9 cellular contexts compared by ENCODE assay signal in the genomic region with DNA sequence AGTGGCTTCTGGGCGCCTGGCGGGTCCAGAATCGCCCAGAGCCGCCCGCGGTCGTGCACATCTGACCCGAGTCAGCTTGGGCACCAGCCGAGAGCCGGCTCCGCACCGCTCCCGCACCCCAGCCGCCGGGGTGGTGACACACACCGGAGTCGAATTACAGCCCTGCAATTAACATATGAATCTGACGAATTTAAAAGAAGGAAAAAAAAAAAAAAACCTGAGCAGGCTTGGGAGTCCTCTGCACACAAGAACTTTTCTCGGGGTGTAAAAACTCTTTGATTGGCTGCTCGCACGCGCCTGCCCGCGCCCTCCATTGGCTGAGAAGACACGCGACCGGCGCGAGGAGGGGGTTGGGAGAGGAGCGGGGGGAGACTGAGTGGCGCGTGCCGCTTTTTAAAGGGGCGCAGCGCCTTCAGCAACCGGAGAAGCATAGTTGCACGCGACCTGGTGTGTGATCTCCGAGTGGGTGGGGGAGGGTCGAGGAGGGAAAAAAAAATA. TPM values are rescaled to one million over a fixed set of nuclear protein-coding genes. Genes with fewer than 3 reads are reported as not detected.
A peak's percentile ranks its signal among the peaks of the same experiment; 100 is the strongest.
DNase-seq lines count a peak whose midpoint lies in the region; ATAC-seq lines count a peak whose summit lies in the region.
"Had no signal": no experiment of that assay in that cellular context is flagged by ENCODE, and none has a peak within 500 bp of the region (broad histone marks: within the 10 kb centered on the region; RNA-seq: fewer than 3 reads in every experiment).

A gene with protein sequence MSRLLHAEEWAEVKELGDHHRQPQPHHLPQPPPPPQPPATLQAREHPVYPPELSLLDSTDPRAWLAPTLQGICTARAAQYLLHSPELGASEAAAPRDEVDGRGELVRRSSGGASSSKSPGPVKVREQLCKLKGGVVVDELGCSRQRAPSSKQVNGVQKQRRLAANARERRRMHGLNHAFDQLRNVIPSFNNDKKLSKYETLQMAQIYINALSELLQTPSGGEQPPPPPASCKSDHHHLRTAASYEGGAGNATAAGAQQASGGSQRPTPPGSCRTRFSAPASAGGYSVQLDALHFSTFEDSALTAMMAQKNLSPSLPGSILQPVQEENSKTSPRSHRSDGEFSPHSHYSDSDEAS (plus strand): TSS at position 422 of the 498 bp plus-strand sequence. CDS start 174 bp downstream, outside the sequence.

- peak within 1 kb of the TSS; percentile 5 to 25 for H3K4me3 ChIP-seq in esophagus (ENCODE audit: low read depth in 1 of 2, low read length in 2 of 2)
- H3K4me3 ChIP-seq in neuron (ENCODE audit: low read length): peak within 1 kb of the TSS; percentile 44
- H3K4me3 ChIP-seq: BLaER1 had no signal

- DNase-seq in NCI-H82 (lab: John Stamatoyannopoulos, UW): peak; percentile 33
- DNase-seq in NCI-H82 treated with DMSO at 0.1 percent for 48 hours (lab: John Stamatoyannopoulos, UW; ENCODE audit: unreplicated experiment): no peak
- peak; percentile 7 for DNase-seq in RPMI8226
- no peak for DNase-seq in NCI-H1092 (lab: John Stamatoyannopoulos, UW)

- H3K27me3 ChIP-seq in esophagus (ENCODE audit: control insufficient read depth in 1 of 2, insufficient read depth in 2 of 2, low read length in 2 of 2) (peaks cover 5 to 25% of the 10 kb centered on the region in 2 donors), neuron (ENCODE audit: insufficient read depth, low read length) (peaks cover 90% of the 10 kb centered on the region)
- H3K27me3 ChIP-seq: BLaER1 had no signal

- ATAC-seq in HG02840 (IDR thresholded peaks at IDR 0.05; ENCODE audit: low FRiP score, unreplicated experiment) (no peak), HG03175 (IDR thresholded peaks at IDR 0.05; ENCODE audit: unreplicated experiment) (no peak)

- H2AFZ ChIP-seq in neuron (ENCODE audit: low read depth, low read length): peak within 1 kb of the TSS; percentile 93

- H3K36me3 ChIP-seq in esophagus (ENCODE audit: control insufficient read depth in 2 of 2, insufficient read depth in 2 of 2, low read length in 1 of 2) (no peaks in the 10 kb centered on the region), neuron (ENCODE audit: insufficient read depth, low read length) (no peaks in the 10 kb centered on the region)
- H3K36me3 ChIP-seq: BLaER1 had no signal

- H3K4me1 ChIP-seq in esophagus (ENCODE audit: control insufficient read depth in 2 of 2, insufficient read depth in 2 of 2, low read length in 1 of 2) (peaks cover 3 to 11% of the 10 kb centered on the region in 2 donors), neuron (ENCODE audit: insufficient read depth, low read length) (peaks cover 26% of the 10 kb centered on the region)
- H3K4me1 ChIP-seq: BLaER1 had no signal

- H3K27ac ChIP-seq in esophagus (ENCODE audit: low read depth in 2 of 2, low read length in 1 of 2): no peak within 1 kb of the TSS
- H3K27ac ChIP-seq: BLaER1 had no signal

- H3K9me3 ChIP-seq in esophagus (ENCODE audit: control insufficient read depth in 2 of 2, insufficient read depth in 1 of 2, low read depth in 1 of 2, low read length in 1 of 2): peaks cover 0 to 6% of the 10 kb centered on the region in 2 donors
- H3K9me3 ChIP-seq in neuron (ENCODE audit: low read length): no peaks in the 10 kb centered on the region

- 1 to 2% methylated on average over 40 of the region's 40 CpGs for WGBS in esophagus, 2 donors

RNA-seq across cellular contexts. Expression of the gene that starts here (rescaled TPM):
- under 1 TPM in 1 of 2 donors, not detected in 1; 0.04 TPM for polyA plus RNA-seq in esophagus

Comparison
In these comparisons a context has a peak if more than half of its experiments do, and no peak if none do; other contexts are left out.
1. DNase-seq: peak in NCI-H82 (single experiment) and RPMI8226 (single experiment); none in NCI-H82 treated with DMSO at 0.1 percent for 48 hours (single experiment) and NCI-H1092 (single experiment).